1 cellular context compared by ENCODE assay signal in genomic region chr7:107856806-107857540, GRCh38.
A peak's percentile ranks its signal among the peaks of the same experiment; 100 is the strongest.
TF ChIP-seq lines count a peak whose summit lies in the region.

No MANE protein-coding gene starts in this region.

TF ChIP-seq in HepG2, 621 proteins besides CTCF, POLR2A, EP300 and RAD21 (continued from another document and continues in another):
- TF ChIP-seq ZHX2 (IDR thresholded peaks at IDR 0.05; ENCODE audit: low read depth) = no peak
- no peak for TF ChIP-seq ZHX2 (CRISPR knock-in tag; IDR thresholded peaks at IDR 0.05; ENCODE audit: borderline replicate concordance)
- no peak for TF ChIP-seq SMARCE1 (IDR thresholded peaks at IDR 0.05; ENCODE audit: borderline replicate concordance)
- peak; percentile 54; the same call in 1 of the 2 replicates for TF ChIP-seq NFIC (IDR thresholded peaks at IDR 0.05; ENCODE audit: low read length)
- TF ChIP-seq MLX (CRISPR knock-in tag; IDR thresholded peaks at IDR 0.05) = peak; percentile 95
- TF ChIP-seq RXRB (CRISPR knock-in tag; IDR thresholded peaks at IDR 0.05; ENCODE audit: borderline replicate concordance) = peak; percentile 82; the same call in 1 of the 2 replicates
- no peak for TF ChIP-seq ZNF12 (CRISPR knock-in tag; IDR thresholded peaks at IDR 0.05)
- TF ChIP-seq HNRNPUL1 (IDR thresholded peaks at IDR 0.05; ENCODE audit: low read depth, low read length) = no peak
- TF ChIP-seq NFYC (CRISPR knock-in tag; IDR thresholded peaks at IDR 0.05) = no peak
- TF ChIP-seq ZSCAN31 (CRISPR knock-in tag; IDR thresholded peaks at IDR 0.05; ENCODE audit: low read depth) = no peak
- no peak for TF ChIP-seq NCOR1 (IDR thresholded peaks at IDR 0.05; ENCODE audit: borderline replicate concordance, low read length)
- TF ChIP-seq ZNF441 (CRISPR knock-in tag; IDR thresholded peaks at IDR 0.05; ENCODE audit: borderline replicate concordance) = no peak
- no peak for TF ChIP-seq ZBTB42 (CRISPR knock-in tag; IDR thresholded peaks at IDR 0.05)
- TF ChIP-seq MYC (CRISPR knock-in tag; IDR thresholded peaks at IDR 0.05; ENCODE audit: borderline replicate concordance) = peak; percentile 62; the same call in 1 of the 2 replicates
- TF ChIP-seq DDIT3 (CRISPR knock-in tag; IDR thresholded peaks at IDR 0.05) = no peak
- TF ChIP-seq MYNN (CRISPR knock-in tag; IDR thresholded peaks at IDR 0.05; ENCODE audit: low read depth) = no peak
- TF ChIP-seq CC2D1A (CRISPR knock-in tag; IDR thresholded peaks at IDR 0.05) = no peak
- no peak for TF ChIP-seq XBP1 (CRISPR knock-in tag; IDR thresholded peaks at IDR 0.05)
- no peak for TF ChIP-seq XRCC5 (optimal IDR thresholded peaks at IDR 0.05; ENCODE audit: low read length)
- no peak for TF ChIP-seq ZSCAN25 (CRISPR knock-in tag; IDR thresholded peaks at IDR 0.05)
- TF ChIP-seq DBP (CRISPR knock-in tag; IDR thresholded peaks at IDR 0.05; ENCODE audit: not compliant biosample characterization) = no peak
- no peak for TF ChIP-seq MAZ (IDR thresholded peaks at IDR 0.05; ENCODE audit: borderline replicate concordance, low read depth, low read length)
- no peak for TF ChIP-seq MAZ (CRISPR knock-in tag; IDR thresholded peaks at IDR 0.05; ENCODE audit: low read depth)
- no peak for TF ChIP-seq FOXP1 (IDR thresholded peaks at IDR 0.05)
- peak; percentile 74 for TF ChIP-seq FOXP1 (CRISPR knock-in tag; IDR thresholded peaks at IDR 0.05)
- no peak; the same call in 1 of the 2 replicates for TF ChIP-seq SRY (CRISPR knock-in tag; IDR thresholded peaks at IDR 0.05)
- TF ChIP-seq BCLAF1 (IDR thresholded peaks at IDR 0.05) = no peak
- TF ChIP-seq HMGA1 (CRISPR knock-in tag; conservative IDR thresholded peaks at IDR 0.05) = no peak
- TF ChIP-seq TFAP4 (IDR thresholded peaks at IDR 0.05; ENCODE audit: borderline replicate concordance, low read depth) = no peak; the same call in 1 of the 2 replicates
- no peak for TF ChIP-seq FOXA1 (IDR thresholded peaks at IDR 0.05)
- TF ChIP-seq FOXA1 (CRISPR knock-in tag; IDR thresholded peaks at IDR 0.05) = peak; percentile 91
- no peak for TF ChIP-seq ZNF142 (CRISPR knock-in tag; IDR thresholded peaks at IDR 0.05)
- TF ChIP-seq BRD4 (CRISPR knock-in tag; IDR thresholded peaks at IDR 0.05) = peak; percentile 17; the same call in 1 of the 2 replicates
- peak; percentile 85 for TF ChIP-seq ZMYM3 (CRISPR knock-in tag; IDR thresholded peaks at IDR 0.05)
- no peak for TF ChIP-seq TEAD2 (CRISPR knock-in tag; IDR thresholded peaks at IDR 0.05)
- TF ChIP-seq ATF7-NPFF (CRISPR knock-in tag; IDR thresholded peaks at IDR 0.05; ENCODE audit: low read depth) = no peak
- TF ChIP-seq TSC22D2 (CRISPR knock-in tag; IDR thresholded peaks at IDR 0.05; ENCODE audit: borderline replicate concordance) = no peak
- no peak for TF ChIP-seq SRSF9 (IDR thresholded peaks at IDR 0.05; ENCODE audit: borderline replicate concordance, insufficient read depth, low read depth, low read length, poor library complexity, severe bottlenecking)
- TF ChIP-seq ARNTL (CRISPR knock-in tag; IDR thresholded peaks at IDR 0.05) = 0 out of 2 replicates have a peak, but pooled peaks have one; percentile 59
- TF ChIP-seq ZNF83 (CRISPR knock-in tag; IDR thresholded peaks at IDR 0.05; ENCODE audit: borderline replicate concordance) = no peak
- TF ChIP-seq THYN1 (CRISPR knock-in tag; IDR thresholded peaks at IDR 0.05; ENCODE audit: borderline replicate concordance, low read depth) = no peak
- TF ChIP-seq ZNF34 (CRISPR knock-in tag; IDR thresholded peaks at IDR 0.05; ENCODE audit: borderline replicate concordance) = no peak
- TF ChIP-seq POLR2G (IDR thresholded peaks at IDR 0.05; ENCODE audit: low read depth, low read length) = no peak
- peak; percentile 88 for TF ChIP-seq MAX (IDR thresholded peaks at IDR 0.05)
- TF ChIP-seq TRIM24 (CRISPR knock-in tag; IDR thresholded peaks at IDR 0.05) = no peak
- TF ChIP-seq NR1H2 (CRISPR knock-in tag; IDR thresholded peaks at IDR 0.05; ENCODE audit: borderline replicate concordance, low read depth) = no peak
- peak; percentile 23; the same call in 1 of the 2 replicates for TF ChIP-seq BCL6 (CRISPR knock-in tag; IDR thresholded peaks at IDR 0.05)
- TF ChIP-seq HBP1 (CRISPR knock-in tag; IDR thresholded peaks at IDR 0.05; ENCODE audit: low read depth) = no peak
- TF ChIP-seq AGO2 (optimal IDR thresholded peaks at IDR 0.05; ENCODE audit: low read depth, low read length) = no peak
